In genomic region chrX:17374619-17375360, GRCh38 we compare ENCODE assay signal across 8 cellular contexts. TPM values are rescaled to one million over a fixed set of nuclear protein-coding genes. Genes with fewer than 3 reads are reported as not detected.
DNase-seq lines count a peak whose midpoint lies in the region; ATAC-seq and TF ChIP-seq lines count a peak whose summit lies in the region.

TSS of gene NHS (plus strand) at chrX:17375200. CDS start at chrX:17375758, 558 bp downstream.

- H3K27me3 ChIP-seq in HUES64 (ENCODE audit: insufficient read depth, low read length): peaks cover 35% of the 10 kb centered on the region
- peaks cover 22% of the 10 kb centered on the region for H3K27me3 ChIP-seq in neural cell (ENCODE audit: insufficient read depth, low read depth, low read length)

- peak; percentile 81 for ATAC-seq in SK-N-SH treated with all-trans-retinoic acid at 6 μM for 48 hours
- ATAC-seq in activated CD4-positive, CD25-positive, alpha-beta regulatory T cell treated with anti-CD3 and anti-CD28 coated beads, Interleukin-2, amount 50 U/mL, for 24 hours: no peak
- ATAC-seq in GM18520 (IDR thresholded peaks at IDR 0.05; ENCODE audit: unreplicated experiment): no peak

- H3K36me3 ChIP-seq in HUES64 (ENCODE audit: insufficient read depth, low read length) (no peaks in the 10 kb centered on the region), neural cell (ENCODE audit: insufficient read depth, low read length) (no peaks in the 10 kb centered on the region)

- H3K4me3 ChIP-seq in HUES64 (ENCODE audit: low read length) (peak within 1 kb of the TSS; percentile 70), fibroblast of the aortic adventitia (ENCODE audit: low read depth, low read length) (peak within 1 kb of the TSS; percentile 78), neural cell (ENCODE audit: low read length) (peak within 1 kb of the TSS; percentile 74)

- TF ChIP-seq CTCF in fibroblast of the aortic adventitia (IDR thresholded peaks at IDR 0.05; ENCODE audit: insufficient read depth, low read length): peak; percentile 47
- peak; percentile 37 for TF ChIP-seq CTCF in neural cell (IDR thresholded peaks at IDR 0.05; ENCODE audit: poor library complexity, severe bottlenecking)

- H3K27ac ChIP-seq in HUES64 (ENCODE audit: low read depth, low read length): no peak within 1 kb of the TSS
- H3K27ac ChIP-seq in neural cell (ENCODE audit: low read length): no peak within 1 kb of the TSS

- peak within 1 kb of the TSS; percentile 31; the same call in 1 of the 2 replicates for H3K9ac ChIP-seq in HUES64 (ENCODE audit: low read depth, low read length)
- peak within 1 kb of the TSS; percentile 48 for H3K9ac ChIP-seq in neural cell (ENCODE audit: low read length)

- H3K79me2 ChIP-seq in neural cell (replicated peaks; ENCODE audit: insufficient read depth, low read length): no peaks in the 10 kb centered on the region

- H3K4me1 ChIP-seq in HUES64 (ENCODE audit: insufficient read depth, low read length): 0 out of 2 replicates have a peak, but pooled peaks cover 13% of the 10 kb centered on the region

- H4K20me1 ChIP-seq in neural cell (ENCODE audit: insufficient read depth): no peaks in the 10 kb centered on the region

- peak within 1 kb of the TSS; percentile 14 for H3K4me2 ChIP-seq in neural cell (ENCODE audit: low read length)

- H3F3A ChIP-seq in neural cell (ENCODE audit: insufficient read depth, low read length, poor library complexity, severe bottlenecking): no peaks in the 10 kb centered on the region

- WGBS in HUES64: 1% methylated on average over 46 of the region's 52 CpGs

- no peak for TF ChIP-seq EP300 in neural cell (conservative IDR thresholded peaks at IDR 0.05; ENCODE audit: poor library complexity, severe bottlenecking)

- peak; percentile 36 for DNase-seq in COR-L47 (lab: John Stamatoyannopoulos, UW)
- DNase-seq in fibroblast of the aortic adventitia (ENCODE audit: low read depth): peak; percentile 72
- DNase-seq in MV-4-11 (lab: John Stamatoyannopoulos, UW): no peak

- no peak within 1 kb of the TSS for H2AFZ ChIP-seq in neural cell (ENCODE audit: low read depth, low read length)

- TF ChIP-seq RAD21 in neural cell (conservative IDR thresholded peaks at IDR 0.05): no peak

- H3K9me2 ChIP-seq in neural cell (ENCODE audit: insufficient read depth, low read length): no peaks in the 10 kb centered on the region

- H3K9me3 ChIP-seq in HUES64 (ENCODE audit: insufficient read depth, low read depth, low read length) (no peaks in the 10 kb centered on the region), neural cell (ENCODE audit: low read length) (no peaks in the 10 kb centered on the region)

TF ChIP-seq in SK-N-SH treated with all-trans-retinoic acid at 6 μM for 48 hours, 23 proteins besides CTCF, POLR2A, EP300 and RAD21 (continues in another document):
- TF ChIP-seq ARNTL (CRISPR knock-in tag; IDR thresholded peaks at IDR 0.05; ENCODE audit: borderline replicate concordance, low read depth): no peak
- TF ChIP-seq, protein P1, sequence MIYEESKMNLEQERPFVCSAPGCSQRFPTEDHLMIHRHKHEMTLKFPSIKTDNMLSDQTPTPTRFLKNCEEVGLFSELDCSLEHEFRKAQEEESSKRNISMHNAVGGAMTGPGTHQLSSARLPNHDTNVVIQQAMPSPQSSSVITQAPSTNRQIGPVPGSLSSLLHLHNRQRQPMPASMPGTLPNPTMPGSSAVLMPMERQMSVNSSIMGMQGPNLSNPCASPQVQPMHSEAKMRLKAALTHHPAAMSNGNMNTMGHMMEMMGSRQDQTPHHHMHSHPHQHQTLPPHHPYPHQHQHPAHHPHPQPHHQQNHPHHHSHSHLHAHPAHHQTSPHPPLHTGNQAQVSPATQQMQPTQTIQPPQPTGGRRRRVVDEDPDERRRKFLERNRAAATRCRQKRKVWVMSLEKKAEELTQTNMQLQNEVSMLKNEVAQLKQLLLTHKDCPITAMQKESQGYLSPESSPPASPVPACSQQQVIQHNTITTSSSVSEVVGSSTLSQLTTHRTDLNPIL (CRISPR knock-in tag; IDR thresholded peaks at IDR 0.05; ENCODE audit: low read depth): no peak
- TF ChIP-seq CSDC2 (CRISPR knock-in tag; IDR thresholded peaks at IDR 0.05): no peak
- TF ChIP-seq, protein P2, sequence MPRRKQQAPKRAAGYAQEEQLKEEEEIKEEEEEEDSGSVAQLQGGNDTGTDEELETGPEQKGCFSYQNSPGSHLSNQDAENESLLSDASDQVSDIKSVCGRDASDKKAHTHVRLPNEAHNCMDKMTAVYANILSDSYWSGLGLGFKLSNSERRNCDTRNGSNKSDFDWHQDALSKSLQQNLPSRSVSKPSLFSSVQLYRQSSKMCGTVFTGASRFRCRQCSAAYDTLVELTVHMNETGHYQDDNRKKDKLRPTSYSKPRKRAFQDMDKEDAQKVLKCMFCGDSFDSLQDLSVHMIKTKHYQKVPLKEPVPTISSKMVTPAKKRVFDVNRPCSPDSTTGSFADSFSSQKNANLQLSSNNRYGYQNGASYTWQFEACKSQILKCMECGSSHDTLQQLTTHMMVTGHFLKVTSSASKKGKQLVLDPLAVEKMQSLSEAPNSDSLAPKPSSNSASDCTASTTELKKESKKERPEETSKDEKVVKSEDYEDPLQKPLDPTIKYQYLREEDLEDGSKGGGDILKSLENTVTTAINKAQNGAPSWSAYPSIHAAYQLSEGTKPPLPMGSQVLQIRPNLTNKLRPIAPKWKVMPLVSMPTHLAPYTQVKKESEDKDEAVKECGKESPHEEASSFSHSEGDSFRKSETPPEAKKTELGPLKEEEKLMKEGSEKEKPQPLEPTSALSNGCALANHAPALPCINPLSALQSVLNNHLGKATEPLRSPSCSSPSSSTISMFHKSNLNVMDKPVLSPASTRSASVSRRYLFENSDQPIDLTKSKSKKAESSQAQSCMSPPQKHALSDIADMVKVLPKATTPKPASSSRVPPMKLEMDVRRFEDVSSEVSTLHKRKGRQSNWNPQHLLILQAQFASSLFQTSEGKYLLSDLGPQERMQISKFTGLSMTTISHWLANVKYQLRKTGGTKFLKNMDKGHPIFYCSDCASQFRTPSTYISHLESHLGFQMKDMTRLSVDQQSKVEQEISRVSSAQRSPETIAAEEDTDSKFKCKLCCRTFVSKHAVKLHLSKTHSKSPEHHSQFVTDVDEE (CRISPR knock-in tag; IDR thresholded peaks at IDR 0.05): no peak
- TF ChIP-seq TOX (CRISPR knock-in tag; IDR thresholded peaks at IDR 0.05; ENCODE audit: borderline replicate concordance): no peak
- no peak for TF ChIP-seq BACH2 (CRISPR knock-in tag; IDR thresholded peaks at IDR 0.05; ENCODE audit: borderline replicate concordance)
- TF ChIP-seq ISL1 (CRISPR knock-in tag; IDR thresholded peaks at IDR 0.05): no peak
- no peak for TF ChIP-seq ZNF8 (CRISPR knock-in tag; IDR thresholded peaks at IDR 0.05)

TF ChIP-seq in neural cell, 6 proteins besides CTCF, POLR2A, EP300 and RAD21:
- TF ChIP-seq POLR2AphosphoS5 (IDR thresholded peaks at IDR 0.05) (no peak), EZH2 (IDR thresholded peaks at IDR 0.05; ENCODE audit: borderline replicate concordance, insufficient read depth, low read length, poor library complexity, severe bottlenecking) (no peak)

RNA-seq across cellular contexts. Expression of gene NHS, which starts in this region (rescaled TPM):
- polyA plus RNA-seq in HUES64 (2013, experiment 1 of 2): 3.8 TPM
- 4.6 TPM for polyA plus RNA-seq in HUES64 (2013, experiment 2 of 2)
- total RNA-seq in fibroblast of the aortic adventitia (ENCODE audit: low replicate concordance): 1.6 and 11.6 TPM in 2 replicates
- 1.1 and 1.9 TPM in 2 replicates for polyA plus RNA-seq in neural cell
- polyA minus RNA-seq in neural cell: 6.1 and 9.4 TPM in 2 replicates
